8 cellular contexts compared by ENCODE assay signal in genomic region chr2:153163055-153163454, GRCh38.
DNase-seq lines count a peak whose midpoint lies in the region; ATAC-seq, FAIRE-seq and TF ChIP-seq lines count a peak whose summit lies in the region.

No MANE protein-coding gene starts in this region.

- peak; percentile 62 for TF ChIP-seq RAD21 in Ishikawa (IDR thresholded peaks at IDR 0.05; ENCODE audit: low read depth)

- H3K4me1 ChIP-seq in RWPE2 (ENCODE audit: insufficient read depth, poor library complexity, severe bottlenecking), result no peaks in the 10 kb centered on the region

- no peak for FAIRE-seq in RCC 7860 (lab: Jason Lieb, UNC)

- no peaks in the 10 kb centered on the region for H3K27me3 ChIP-seq in RWPE2 (ENCODE audit: insufficient read depth, poor library complexity, severe bottlenecking)

- H3K4me3 ChIP-seq in RWPE2 (ENCODE audit: severe bottlenecking), result no peak overlapping the region
- H3K4me3 ChIP-seq in foreskin fibroblast (ENCODE audit: low read depth in 1 of 2, low read length in 2 of 2), result no peak overlapping the region

- no peaks in the 10 kb centered on the region for H3K9me3 ChIP-seq in RWPE2 (ENCODE audit: severe bottlenecking)

- no peak overlapping the region for H3K27ac ChIP-seq in RWPE2 (ENCODE audit: poor library complexity, severe bottlenecking)

- no peak for TF ChIP-seq EP300 in Ishikawa (IDR thresholded peaks at IDR 0.05; ENCODE audit: borderline replicate concordance)

- ATAC-seq in RWPE2 (ENCODE audit: low read depth) (0 out of 3 replicates have a peak, but pooled peaks have one; percentile 41), GM21619 (IDR thresholded peaks at IDR 0.05; ENCODE audit: unreplicated experiment) (no peak)

- TF ChIP-seq CTCF in GM12873 (IDR thresholded peaks at IDR 0.05; ENCODE audit: insufficient read depth, low read depth, low read length, missing control alignments) (peak; percentile 61), RWPE2 (IDR thresholded peaks at IDR 0.05; ENCODE audit: poor library complexity, severe bottlenecking) (peak; percentile 42), foreskin fibroblast (IDR thresholded peaks at IDR 0.05; ENCODE audit: low read depth, low read length) (no peak)

- DNase-seq in RWPE2 (ENCODE audit: low spot score) (no peak), iPS-NIHi7 (ENCODE audit: extremely low spot score) (peak; percentile 64), KG1 (lab: John Stamatoyannopoulos, UW) (no peak), foreskin fibroblast (no peak), RCC 7860 (ENCODE audit: low spot score) (no peak)

- H3K36me3 ChIP-seq in RWPE2 (ENCODE audit: low read depth), result no peaks in the 10 kb centered on the region

TF ChIP-seq in Ishikawa, 13 proteins besides CTCF, POLR2A, EP300 and RAD21:
- no peak for TF ChIP-seq TAF1 (IDR thresholded peaks at IDR 0.05; ENCODE audit: low read depth)
- TF ChIP-seq TEAD4 (IDR thresholded peaks at IDR 0.05), result no peak
- TF ChIP-seq, protein P1, sequence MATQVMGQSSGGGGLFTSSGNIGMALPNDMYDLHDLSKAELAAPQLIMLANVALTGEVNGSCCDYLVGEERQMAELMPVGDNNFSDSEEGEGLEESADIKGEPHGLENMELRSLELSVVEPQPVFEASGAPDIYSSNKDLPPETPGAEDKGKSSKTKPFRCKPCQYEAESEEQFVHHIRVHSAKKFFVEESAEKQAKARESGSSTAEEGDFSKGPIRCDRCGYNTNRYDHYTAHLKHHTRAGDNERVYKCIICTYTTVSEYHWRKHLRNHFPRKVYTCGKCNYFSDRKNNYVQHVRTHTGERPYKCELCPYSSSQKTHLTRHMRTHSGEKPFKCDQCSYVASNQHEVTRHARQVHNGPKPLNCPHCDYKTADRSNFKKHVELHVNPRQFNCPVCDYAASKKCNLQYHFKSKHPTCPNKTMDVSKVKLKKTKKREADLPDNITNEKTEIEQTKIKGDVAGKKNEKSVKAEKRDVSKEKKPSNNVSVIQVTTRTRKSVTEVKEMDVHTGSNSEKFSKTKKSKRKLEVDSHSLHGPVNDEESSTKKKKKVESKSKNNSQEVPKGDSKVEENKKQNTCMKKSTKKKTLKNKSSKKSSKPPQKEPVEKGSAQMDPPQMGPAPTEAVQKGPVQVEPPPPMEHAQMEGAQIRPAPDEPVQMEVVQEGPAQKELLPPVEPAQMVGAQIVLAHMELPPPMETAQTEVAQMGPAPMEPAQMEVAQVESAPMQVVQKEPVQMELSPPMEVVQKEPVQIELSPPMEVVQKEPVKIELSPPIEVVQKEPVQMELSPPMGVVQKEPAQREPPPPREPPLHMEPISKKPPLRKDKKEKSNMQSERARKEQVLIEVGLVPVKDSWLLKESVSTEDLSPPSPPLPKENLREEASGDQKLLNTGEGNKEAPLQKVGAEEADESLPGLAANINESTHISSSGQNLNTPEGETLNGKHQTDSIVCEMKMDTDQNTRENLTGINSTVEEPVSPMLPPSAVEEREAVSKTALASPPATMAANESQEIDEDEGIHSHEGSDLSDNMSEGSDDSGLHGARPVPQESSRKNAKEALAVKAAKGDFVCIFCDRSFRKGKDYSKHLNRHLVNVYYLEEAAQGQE (IDR thresholded peaks at IDR 0.05; ENCODE audit: low read depth), result no peak
- TF ChIP-seq YY1 (IDR thresholded peaks at IDR 0.05; ENCODE audit: low read depth), result no peak
- TF ChIP-seq MAX (IDR thresholded peaks at IDR 0.05), result no peak
- no peak for TF ChIP-seq USF1 (IDR thresholded peaks at IDR 0.05)
- TF ChIP-seq FOXM1 (IDR thresholded peaks at IDR 0.05; ENCODE audit: borderline replicate concordance, low read depth), result no peak
- no peak for TF ChIP-seq EGR1 (IDR thresholded peaks at IDR 0.05)
- no peak for TF ChIP-seq ZBTB7A (IDR thresholded peaks at IDR 0.05; ENCODE audit: low read depth)
- TF ChIP-seq TCF12 (IDR thresholded peaks at IDR 0.05; ENCODE audit: low read depth), result no peak
- no peak for TF ChIP-seq CEBPB (IDR thresholded peaks at IDR 0.05)
- no peak for TF ChIP-seq NFIC (IDR thresholded peaks at IDR 0.05)
- no peak for TF ChIP-seq CREB1 (IDR thresholded peaks at IDR 0.05; ENCODE audit: low read depth)
